Comparison of ENCODE assay signal across 8 cellular contexts in genomic region chr1:27300341-27301051, GRCh38.
DNase-seq lines count a peak whose midpoint lies in the region; ATAC-seq and TF ChIP-seq lines count a peak whose summit lies in the region.

No MANE protein-coding gene starts in this region.

- peak overlapping the region; percentile 36 for H3K4me2 ChIP-seq in DOHH2 (ENCODE audit: low read length)

- H3K4me1 ChIP-seq in DOHH2 (ENCODE audit: control insufficient read depth, low read length) (peaks cover 11% of the 10 kb centered on the region), muscle layer of duodenum (ENCODE audit: control insufficient read depth in 1 of 2, insufficient read depth in 2 of 2, low read length in 2 of 2) (peaks cover 14 to 40% of the 10 kb centered on the region in 2 donors)

- ATAC-seq in GM18498 (IDR thresholded peaks at IDR 0.05; ENCODE audit: unreplicated experiment) = no peak

- TF ChIP-seq CTCF in DOHH2 (IDR thresholded peaks at IDR 0.05; ENCODE audit: low read depth, low read length, poor library complexity, severe bottlenecking) = peak; percentile 93

- no peaks in the 10 kb centered on the region for H3K27me3 ChIP-seq in DOHH2 (ENCODE audit: control insufficient read depth, low read length)
- no peaks in the 10 kb centered on the region for H3K27me3 ChIP-seq in muscle layer of duodenum (ENCODE audit: low read depth, low read length)

- H3K4me3 ChIP-seq in DOHH2 (ENCODE audit: low read length) = no peak overlapping the region
- H3K4me3 ChIP-seq in muscle layer of duodenum (ENCODE audit: low read depth in 1 of 2, low read length in 2 of 2) = peak overlapping the region in 1 of 2 donors; percentile 5

- H4K20me1 ChIP-seq in DOHH2 (ENCODE audit: control insufficient read depth, insufficient read depth, low read depth, low read length) = no peaks in the 10 kb centered on the region

- H3K27ac ChIP-seq in DOHH2 (ENCODE audit: low read depth, low read length) (no peak overlapping the region), epithelial cell of prostate (peak overlapping the region; percentile 98), muscle layer of duodenum (ENCODE audit: low read length) (peak overlapping the region; percentile 85)

- no peaks in the 10 kb centered on the region for H3F3A ChIP-seq in DOHH2 (ENCODE audit: control insufficient read depth, insufficient read depth)

- H3K79me2 ChIP-seq in DOHH2 (ENCODE audit: control insufficient read depth, low read length) = no peaks in the 10 kb centered on the region

- peak; percentile 92 for DNase-seq in HuH-7 (ENCODE audit: low spot score)
- peak; percentile 82 for DNase-seq in OCI-M1 (lab: John Stamatoyannopoulos, UW)
- peak; percentile 62 for DNase-seq in activated T-cell treated with anti-CD3 and anti-CD28 coated beads for 48 hours (ENCODE audit: low read depth)
- DNase-seq in epithelial cell of prostate (ENCODE audit: low read depth, low spot score) = no peak
- peak; percentile 49 for DNase-seq in stimulated activated CD8-positive, alpha-beta memory T cell treated with anti-CD3 and anti-CD28 coated beads, Interleukin-4, amount 100 ng/mL, for 24 hours (ENCODE audit: low read depth)

- H3K36me3 ChIP-seq in DOHH2 (ENCODE audit: control insufficient read depth, low read length) (peaks cover 12% of the 10 kb centered on the region), muscle layer of duodenum (ENCODE audit: control insufficient read depth in 1 of 2, insufficient read depth in 2 of 2, low read length in 2 of 2) (peaks cover 35 to 63% of the 10 kb centered on the region in 2 donors)

- no peaks in the 10 kb centered on the region for H3K9me3 ChIP-seq in DOHH2 (ENCODE audit: control insufficient read depth, insufficient read depth, low read length)
- no peaks in the 10 kb centered on the region for H3K9me3 ChIP-seq in muscle layer of duodenum (ENCODE audit: control insufficient read depth in 1 of 2, low read length in 2 of 2)

- no peaks in the 10 kb centered on the region for H3K9me2 ChIP-seq in DOHH2 (replicated peaks; ENCODE audit: control insufficient read depth, low read length)
